ENCODE assay signal across 9 cellular contexts in the genomic region with DNA sequence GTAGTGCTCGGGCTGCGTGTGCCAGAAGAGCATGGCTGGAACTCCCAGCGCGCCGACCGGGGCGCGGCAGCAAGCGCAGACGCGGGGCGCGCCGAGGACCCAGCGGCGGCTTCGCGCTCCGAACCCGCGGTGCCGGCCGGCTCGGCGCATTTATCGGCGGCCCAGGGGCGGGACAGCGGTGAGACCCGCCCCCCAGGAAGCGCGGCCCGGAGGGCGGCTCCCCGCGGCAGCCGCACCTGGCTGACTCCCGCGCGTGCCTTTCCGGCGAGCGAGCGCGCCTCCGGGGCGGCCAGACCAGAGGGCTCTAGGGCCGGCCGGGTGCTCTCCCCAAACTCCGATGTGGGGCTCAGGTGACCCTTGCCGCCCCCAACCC. TPM values are rescaled to one million over a fixed set of nuclear protein-coding genes. Genes with fewer than 3 reads are reported as not detected.
DNase-seq lines count a peak whose midpoint lies in the region; ATAC-seq and TF ChIP-seq lines count a peak whose summit lies in the region.
"Had no signal": no experiment of that assay in that cellular context is flagged by ENCODE, and none has a peak within 500 bp of the region (broad histone marks: within the 10 kb centered on the region; RNA-seq: fewer than 3 reads in every experiment).

A gene with protein sequence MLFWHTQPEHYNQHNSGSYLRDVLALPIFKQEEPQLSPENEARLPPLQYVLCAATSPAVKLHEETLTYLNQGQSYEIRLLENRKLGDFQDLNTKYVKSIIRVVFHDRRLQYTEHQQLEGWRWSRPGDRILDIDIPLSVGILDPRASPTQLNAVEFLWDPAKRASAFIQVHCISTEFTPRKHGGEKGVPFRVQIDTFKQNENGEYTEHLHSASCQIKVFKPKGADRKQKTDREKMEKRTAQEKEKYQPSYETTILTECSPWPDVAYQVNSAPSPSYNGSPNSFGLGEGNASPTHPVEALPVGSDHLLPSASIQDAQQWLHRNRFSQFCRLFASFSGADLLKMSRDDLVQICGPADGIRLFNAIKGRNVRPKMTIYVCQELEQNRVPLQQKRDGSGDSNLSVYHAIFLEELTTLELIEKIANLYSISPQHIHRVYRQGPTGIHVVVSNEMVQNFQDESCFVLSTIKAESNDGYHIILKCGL (minus strand): TSS at position 126 of the 373 bp plus-strand sequence. CDS start 93 bp downstream, at position 33.

- no peaks in the 10 kb centered on the region for H3K36me3 ChIP-seq in Caco-2 (ENCODE audit: control insufficient read depth, insufficient read depth, low read length)
- H3K36me3 ChIP-seq in GM23248 (ENCODE audit: low read depth) = no peaks in the 10 kb centered on the region
- no peaks in the 10 kb centered on the region for H3K36me3 ChIP-seq in OCI-LY3 (replicated peaks; ENCODE audit: low read depth, low read length)
- no peaks in the 10 kb centered on the region for H3K36me3 ChIP-seq in ectodermal cell (ENCODE audit: control insufficient read depth, insufficient read depth, low read length)
- no peaks in the 10 kb centered on the region for H3K36me3 ChIP-seq in naive thymus-derived CD4-positive, alpha-beta T cell (ENCODE audit: control insufficient read depth in 2 of 3, insufficient read depth in 3 of 3, low read length in 3 of 3)
- no peaks in the 10 kb centered on the region for H3K36me3 ChIP-seq in SJCRH30

- in situ Hi-C loops in GM23248 (cut with MboI) = no loop called here

- H3K4me3 Mint-ChIP-seq in Caco-2 (ENCODE audit: unreplicated experiment) = peak within 1 kb of the TSS; percentile 90
- peak within 1 kb of the TSS; percentile 49 to 87 (median 68) for H3K4me3 Mint-ChIP-seq in naive thymus-derived CD4-positive, alpha-beta T cell

- no peaks in the 10 kb centered on the region for H4K20me1 ChIP-seq in GM23248 (ENCODE audit: insufficient read depth)
- H4K20me1 ChIP-seq in OCI-LY3 (ENCODE audit: insufficient read depth, low read length) = no peaks in the 10 kb centered on the region

- H3K9ac ChIP-seq in GM23248 (no peak within 1 kb of the TSS), OCI-LY3 (ENCODE audit: low read length) (peak within 1 kb of the TSS; percentile 74)

- DNase-seq in Caco-2 = peak; percentile 59 to 84
- peak; percentile 26 for DNase-seq in GM23248
- peak in 1 of 9 donors; percentile 35 for DNase-seq in naive thymus-derived CD4-positive, alpha-beta T cell
- no peak for DNase-seq in SJCRH30
- DNase-seq in dermis blood vessel endothelial cell = no peak

- POLR2A ChIA-PET in Caco-2 (lab: Charles Lee) = no interaction called here
- POLR2A ChIA-PET in naive thymus-derived CD4-positive, alpha-beta T cell (lab: Charles Lee) = no interaction called here

- H2AFZ ChIP-seq in GM23248 (no peak within 1 kb of the TSS; the same call in 1 of the 2 replicates), OCI-LY3 (ENCODE audit: low read depth, low read length) (peak within 1 kb of the TSS; percentile 85)

- peak within 1 kb of the TSS; percentile 59 for H3K4me3 ChIP-seq in Caco-2 (ENCODE audit: low read depth, low read length)
- peak within 1 kb of the TSS; percentile 41 for H3K4me3 ChIP-seq in GM23248
- peak within 1 kb of the TSS; percentile 91 for H3K4me3 ChIP-seq in OCI-LY3 (ENCODE audit: low read length)
- peak within 1 kb of the TSS; percentile 48 for H3K4me3 ChIP-seq in ectodermal cell (ENCODE audit: insufficient read depth, low read depth, low read length)
- no peak within 1 kb of the TSS for H3K4me3 ChIP-seq in naive thymus-derived CD4-positive, alpha-beta T cell (ENCODE audit: low read length)
- no peak within 1 kb of the TSS for H3K4me3 ChIP-seq in SJCRH30

- peak within 1 kb of the TSS; percentile 90 for H3K27ac Mint-ChIP-seq in Caco-2 (ENCODE audit: unreplicated experiment)
- H3K27ac Mint-ChIP-seq in naive thymus-derived CD4-positive, alpha-beta T cell = no peak within 1 kb of the TSS

- no peaks in the 10 kb centered on the region for H3K9me3 Mint-ChIP-seq in Caco-2 (ENCODE audit: unreplicated experiment)
- peaks cover 0 to 4% (median 0%) of the 10 kb centered on the region in 11 donors for H3K9me3 Mint-ChIP-seq in naive thymus-derived CD4-positive, alpha-beta T cell

- H3K9me3 ChIP-seq in Caco-2 (no peaks in the 10 kb centered on the region), GM23248 (ENCODE audit: low read depth) (no peaks in the 10 kb centered on the region), OCI-LY3 (ENCODE audit: insufficient read depth, low read length) (no peaks in the 10 kb centered on the region), ectodermal cell (ENCODE audit: control insufficient read depth, low read length) (no peaks in the 10 kb centered on the region), SJCRH30 (replicated peaks) (no peaks in the 10 kb centered on the region)
- no peaks in the 10 kb centered on the region for H3K9me3 ChIP-seq in naive thymus-derived CD4-positive, alpha-beta T cell (ENCODE audit: control insufficient read depth in 2 of 3, low read length in 3 of 3)

- H3K9me2 ChIP-seq in GM23248 (ENCODE audit: insufficient read depth) = no peaks in the 10 kb centered on the region

- no peak within 1 kb of the TSS for H3K4me2 ChIP-seq in GM23248 (ENCODE audit: unreplicated experiment)
- H3K4me2 ChIP-seq in OCI-LY3 (ENCODE audit: low read length) = peak within 1 kb of the TSS; percentile 77

- H3K79me2 ChIP-seq in GM23248 (ENCODE audit: insufficient read depth) = no peaks in the 10 kb centered on the region
- H3K79me2 ChIP-seq in OCI-LY3 (ENCODE audit: low read length) = no peaks in the 10 kb centered on the region

- peak; percentile 40 for ATAC-seq in naive thymus-derived CD4-positive, alpha-beta T cell
- no peak for ATAC-seq in HG03095 (IDR thresholded peaks at IDR 0.05; ENCODE audit: unreplicated experiment)

- intact Hi-C loops in Caco-2 (cut with micrococcal nuclease; ENCODE audit: unreplicated experiment) = no loop called here
- intact Hi-C loops in naive thymus-derived CD4-positive, alpha-beta T cell (cut with micrococcal nuclease) = no loop called here

- 3 to 4% methylated on average over 33 to 49 of the region's 51 CpGs for WGBS in GM23248 (ENCODE audit: low coverage in 1 of 2, low lambda C conversion rate in 2 of 2, missing lambda C conversion rate in 2 of 2), 2 experiments
- WGBS in ectodermal cell, 2 experiments = 0 to 1% methylated on average over 51 of the region's 51 CpGs

- H3K4me1 ChIP-seq in Caco-2 (peaks cover 12% of the 10 kb centered on the region), GM23248 (ENCODE audit: insufficient read depth) (no peaks in the 10 kb centered on the region), OCI-LY3 (ENCODE audit: low read length) (peaks cover 29% of the 10 kb centered on the region), ectodermal cell (ENCODE audit: control insufficient read depth, insufficient read depth, low read length) (no peaks in the 10 kb centered on the region), SJCRH30 (no peaks in the 10 kb centered on the region)
- H3K4me1 ChIP-seq in naive thymus-derived CD4-positive, alpha-beta T cell (ENCODE audit: control insufficient read depth in 2 of 2, insufficient read depth in 2 of 2, low read length in 2 of 2) = no peaks in the 10 kb centered on the region

- BruUV-seq in Caco-2 (replicated peaks; lab: Mats Ljungman, UMichigan) = no TSS peak

- no peak for TF ChIP-seq CTCF in Caco-2 (IDR thresholded peaks at IDR 0.05; ENCODE audit: insufficient read depth in 1 of 2, low read depth in 1 of 2, low read length in 1 of 2, severe bottlenecking in 1 of 2, unreplicated experiment in 1 of 2)
- no peak for TF ChIP-seq CTCF in OCI-LY3 (IDR thresholded peaks at IDR 0.05; ENCODE audit: low read depth, low read length)

- CTCF ChIA-PET in Caco-2 (lab: Charles Lee) = no interaction called here
- CTCF ChIA-PET in naive thymus-derived CD4-positive, alpha-beta T cell (lab: Charles Lee) = no interaction called here

- H3K27ac ChIP-seq in GM23248 = no peak within 1 kb of the TSS
- no peak within 1 kb of the TSS for H3K27ac ChIP-seq in OCI-LY3 (ENCODE audit: low read length)
- H3K27ac ChIP-seq in ectodermal cell (ENCODE audit: insufficient read depth, low read depth, low read length, poor library complexity, severe bottlenecking) = no peak within 1 kb of the TSS
- no peak within 1 kb of the TSS for H3K27ac ChIP-seq in naive thymus-derived CD4-positive, alpha-beta T cell (ENCODE audit: low read depth, low read length)
- H3K27ac ChIP-seq in SJCRH30 = no peak within 1 kb of the TSS

- no peaks in the 10 kb centered on the region for H3K27me3 ChIP-seq in Caco-2 (replicated peaks; ENCODE audit: control insufficient read depth, insufficient read depth, low read length)
- peaks cover 57% of the 10 kb centered on the region for H3K27me3 ChIP-seq in GM23248 (replicated peaks; ENCODE audit: insufficient read depth)
- H3K27me3 ChIP-seq in OCI-LY3 (ENCODE audit: low read depth, low read length) = peaks cover 11% of the 10 kb centered on the region; the same call in 1 of the 2 replicates
- peaks cover 55% of the 10 kb centered on the region for H3K27me3 ChIP-seq in ectodermal cell (ENCODE audit: control insufficient read depth, insufficient read depth, low read length, poor library complexity, severe bottlenecking)
- no peaks in the 10 kb centered on the region for H3K27me3 ChIP-seq in naive thymus-derived CD4-positive, alpha-beta T cell (ENCODE audit: control insufficient read depth in 2 of 2, insufficient read depth in 2 of 2, low read length in 2 of 2)
- no peaks in the 10 kb centered on the region for H3K27me3 ChIP-seq in SJCRH30

- no peaks in the 10 kb centered on the region for H3K27me3 Mint-ChIP-seq in Caco-2 (ENCODE audit: insufficient read depth, unreplicated experiment)
- H3K27me3 Mint-ChIP-seq in naive thymus-derived CD4-positive, alpha-beta T cell = peaks cover 41 to 56% (median 45%) of the 10 kb centered on the region in 5 donors

- H3K36me3 Mint-ChIP-seq in Caco-2 (ENCODE audit: insufficient read depth, unreplicated experiment) = no peaks in the 10 kb centered on the region
- H3K36me3 Mint-ChIP-seq in naive thymus-derived CD4-positive, alpha-beta T cell = no peaks in the 10 kb centered on the region

- peaks cover 9% of the 10 kb centered on the region for H3K4me1 Mint-ChIP-seq in Caco-2 (ENCODE audit: low read depth, unreplicated experiment)
- peaks cover 0 to 19% (median 10%) of the 10 kb centered on the region in 7 donors for H3K4me1 Mint-ChIP-seq in naive thymus-derived CD4-positive, alpha-beta T cell

- H3F3A ChIP-seq in GM23248 (ENCODE audit: insufficient read depth) = no peaks in the 10 kb centered on the region

RNA-seq across cellular contexts. Expression of the gene that starts here (rescaled TPM):
- total RNA-seq in Caco-2 (2022) (17.8 and 18.4 TPM in 2 replicates), dermis blood vessel endothelial cell (0.28 and 0.51 TPM in 2 replicates)
- not detected in 2 replicates for total RNA-seq in GM23248 (2014; rRNA removed; shearing (Covaris generic))
- not detected in 2 replicates for polyA plus RNA-seq in GM23248 (2016; fragmentation: Nextera tagmentation; extraction: Ambion mirVana)
- polyA plus RNA-seq in ectodermal cell (2013, experiment 1 of 4) = not detected
- polyA plus RNA-seq in ectodermal cell (2013, experiment 2 of 4) = 0.05 TPM
- polyA plus RNA-seq in ectodermal cell (2013, experiment 3 of 4) = under 0.01 TPM
- 0.04 TPM for polyA plus RNA-seq in ectodermal cell (2013, experiment 4 of 4)
- under 1 TPM in 2 of 5 experiments, not detected in 3; 0.19 to 0.24 TPM for total RNA-seq in naive thymus-derived CD4-positive, alpha-beta T cell
- polyA plus RNA-seq in naive thymus-derived CD4-positive, alpha-beta T cell = not detected
- total RNA-seq in SJCRH30 (2014; rRNA removed; shearing (Covaris generic)) = 0.05 and 0.08 TPM in 2 replicates
- total RNA-seq: fibroblast of villous mesenchyme had no signal

Comparison
In these comparisons a context has a peak if more than half of its experiments do, and no peak if none do; other contexts are left out.
1. RNA of the gene that starts here (total RNA-seq): 17.8 to 18.4 TPM in Caco-2; 0.28 to 0.51 TPM in dermis blood vessel endothelial cell, 0.05 to 0.08 TPM in SJCRH30, not detected in GM23248 and 0.19 to 0.24 TPM in naive thymus-derived CD4-positive, alpha-beta T cell; every median in the first group is over 10 times any median in the second.
2. Peak in DNase-seq and H3K4me3 ChIP-seq in GM23248; RNA of the gene not detected or under 1 TPM.
3. Peak in ATAC-seq in naive thymus-derived CD4-positive, alpha-beta T cell; RNA of the gene not detected or under 1 TPM.
4. DNase-seq: peak in Caco-2 (2 of 2); none in SJCRH30 (0 of 2) and dermis blood vessel endothelial cell (single experiment).
5. H3K4me3 ChIP-seq: peak in Caco-2 (single experiment), OCI-LY3 (single experiment) and ectodermal cell (single experiment); none in naive thymus-derived CD4-positive, alpha-beta T cell (single experiment) and SJCRH30 (single experiment).